In genomic region chr16:65306722-65307121, GRCh38 we compare ENCODE assay signal across 28 cellular contexts.
"Had no signal": no experiment of that assay in that cellular context is flagged by ENCODE, and none has a peak within 500 bp of the region (broad histone marks: within the 10 kb centered on the region; RNA-seq: fewer than 3 reads in every experiment).

No MANE protein-coding gene starts in this region.

- H3K4me3 Mint-ChIP-seq: effector memory CD8-positive, alpha-beta T cell; memory B cell; mesothelial cell of epicardium; natural killer cell treated with Interleukin-12 subunit alpha and Interleukin-12 subunit beta and Interleukin-15 and Interleukin-18, amount 100 ng/mL, for 72 hours; stimulated activated memory B cell treated with anti-CD40 and anti-IgM and Interleukin-4, amounts not matched to agents 10 μg/mL and 1 μg/mL and 100 μg/mL, for 72 hours; type B pancreatic cell had no signal

- H3K4me1 ChIP-seq: spleen, testis had no signal

- H3K27me3 Mint-ChIP-seq: effector memory CD8-positive, alpha-beta T cell; memory B cell; naive B cell; natural killer cell treated with Interleukin-12 subunit alpha and Interleukin-12 subunit beta and Interleukin-15 and Interleukin-18, amount 100 ng/mL, for 72 hours; stimulated activated memory B cell treated with anti-CD40 and anti-IgM and Interleukin-4, amounts not matched to agents 10 μg/mL and 1 μg/mL and 100 μg/mL, for 72 hours had no signal

- H3K4me1 Mint-ChIP-seq: memory B cell; naive B cell; stimulated activated memory B cell treated with anti-CD40 and anti-IgM and Interleukin-4, amounts not matched to agents 10 μg/mL and 1 μg/mL and 100 μg/mL, for 72 hours had no signal

- ATAC-seq: effector memory CD8-positive, alpha-beta T cell; left lobe of liver; mucosa of descending colon; natural killer cell treated with Interleukin-12 subunit alpha and Interleukin-12 subunit beta and Interleukin-15 and Interleukin-18, amount 100 ng/mL, for 72 hours; psoas muscle; right cardiac atrium; stimulated activated memory B cell treated with anti-CD40 and anti-IgM and Interleukin-4, amounts not matched to agents 10 μg/mL and 1 μg/mL and 100 μg/mL, for 72 hours; stimulated activated naive CD8-positive, alpha-beta T cell treated with anti-CD3 and anti-CD28 coated beads, Interleukin-15, Interleukin-2, amounts not matched to agents 100 U/mL and 50 U/mL, for 24 hours had no signal

- H3K9me3 ChIP-seq: mucosa of descending colon, ovary, psoas muscle, sigmoid colon, testis, tibial artery had no signal

- H3K4me3 ChIP-seq: lung, mucosa of descending colon, ovary, psoas muscle, sigmoid colon, spleen, testis, tibial artery had no signal

- H3K36me3 Mint-ChIP-seq: memory B cell; mesothelial cell of epicardium; naive B cell; natural killer cell treated with Interleukin-12 subunit alpha and Interleukin-12 subunit beta and Interleukin-15 and Interleukin-18, amount 100 ng/mL, for 72 hours; stimulated activated memory B cell treated with anti-CD40 and anti-IgM and Interleukin-4, amounts not matched to agents 10 μg/mL and 1 μg/mL and 100 μg/mL, for 72 hours had no signal

- H3K36me3 ChIP-seq: ovary, sigmoid colon, spleen, tibial artery had no signal

- H3K27ac ChIP-seq: ovary, psoas muscle, sigmoid colon, spleen, testis, tibial artery had no signal

- DNase-seq: cortex of kidney; effector memory CD8-positive, alpha-beta T cell; erythroblast; hypothalamus; kidney; mucosa of descending colon; naive B cell; nucleus accumbens; ovary; posterior cingulate gyrus; psoas muscle; right cardiac atrium; sigmoid colon; spleen; stimulated activated CD4-positive, alpha-beta T cell treated with anti-CD3 and anti-CD28 coated beads, Interleukin-4, amount 100 ng/mL, for 4 hours; stimulated activated naive CD8-positive, alpha-beta T cell treated with anti-CD3 and anti-CD28 coated beads, Interleukin-15, Interleukin-2, amounts not matched to agents 100 U/mL and 50 U/mL, for 24 hours; substantia nigra; testis; tibial artery had no signal

- FAIRE-seq: endometrium, frontal cortex, kidney had no signal

- H3K27me3 ChIP-seq: ovary, sigmoid colon, spleen, testis, tibial artery had no signal

- H3K27ac Mint-ChIP-seq: effector memory CD8-positive, alpha-beta T cell; memory B cell; mesothelial cell of epicardium; natural killer cell treated with Interleukin-12 subunit alpha and Interleukin-12 subunit beta and Interleukin-15 and Interleukin-18, amount 100 ng/mL, for 72 hours; stimulated activated memory B cell treated with anti-CD40 and anti-IgM and Interleukin-4, amounts not matched to agents 10 μg/mL and 1 μg/mL and 100 μg/mL, for 72 hours; type B pancreatic cell had no signal
